8 cellular contexts compared by ENCODE assay signal in the genomic region with DNA sequence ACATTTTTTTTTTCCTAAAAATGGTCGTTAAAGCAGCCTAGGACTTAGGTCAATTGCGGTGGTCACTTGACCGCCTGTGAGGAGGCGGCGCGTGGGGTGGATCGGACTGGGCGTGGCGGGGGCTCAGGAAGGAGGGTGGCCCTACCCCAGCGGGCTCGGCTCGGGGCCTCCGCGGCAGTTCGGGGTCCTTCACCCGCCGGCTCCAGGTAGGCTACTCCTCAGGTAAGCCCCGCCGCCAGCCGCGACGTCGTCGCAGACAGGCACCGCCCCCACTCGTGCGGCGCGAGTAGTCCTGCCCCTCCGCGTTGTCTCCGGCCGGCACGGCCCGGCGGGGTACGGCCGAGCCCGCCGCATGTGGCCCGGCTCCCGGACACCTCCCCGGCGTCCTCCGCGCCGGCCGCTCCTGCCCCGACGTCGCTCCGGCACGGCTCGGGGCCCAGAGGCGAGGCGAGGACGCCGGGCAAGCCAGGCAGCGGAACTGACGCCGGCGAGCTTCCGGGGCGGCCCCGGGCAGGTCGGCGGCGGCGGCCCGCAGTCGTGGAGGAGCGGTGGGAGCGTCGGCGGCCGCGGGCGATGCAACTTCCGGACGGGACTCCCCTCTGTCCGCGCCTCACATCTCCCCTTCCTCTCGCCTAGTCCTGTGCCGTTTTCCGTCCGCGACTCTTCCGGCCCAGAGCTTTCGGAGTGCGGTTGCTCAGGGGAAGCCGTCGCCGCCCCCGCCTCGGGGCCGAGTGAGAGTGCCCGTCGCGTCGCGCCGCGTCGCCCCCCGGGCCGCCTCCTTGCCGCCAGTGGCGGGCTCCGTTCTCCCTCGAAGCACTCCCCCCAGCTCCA. TPM values are rescaled to one million over a fixed set of nuclear protein-coding genes. Genes with fewer than 3 reads are reported as not detected.
DNase-seq lines count a peak whose midpoint lies in the region; ATAC-seq, FAIRE-seq and TF ChIP-seq lines count a peak whose summit lies in the region.

A gene (plus strand): TSS at position 513 of the 831 bp plus-strand sequence. CDS start 322 bp downstream, outside the sequence.

- 0 to 1% methylated on average over 51 to 110 of the region's 110 CpGs for WGBS in pancreas, 2 donors
- under 1% methylated on average over 110 of the region's 110 CpGs for WGBS in thymus

- FAIRE-seq in pancreas (lab: Jason Lieb, UNC) = no peak

- ATAC-seq in HG02759 (IDR thresholded peaks at IDR 0.05; ENCODE audit: unreplicated experiment) (peak; percentile 88), Right ventricle myocardium superior (ENCODE audit: poor library complexity) (peak; percentile 97), pancreas (peak; percentile 88 to 94 (median 93))
- peak; percentile 92 for ATAC-seq in activated naive CD8-positive, alpha-beta T cell treated with anti-CD3 and anti-CD28 coated beads, Interleukin-2, amount 10 ng/mL, durations not matched to agents 7 days and 5 days (ENCODE audit: low read depth)

- peak within 1 kb of the TSS; percentile 95 for H3K27ac Mint-ChIP-seq in activated naive CD8-positive, alpha-beta T cell treated with anti-CD3 and anti-CD28 coated beads, Interleukin-2, amount 10 ng/mL, durations not matched to agents 7 days and 5 days

- peak; percentile 75 for DNase-seq in GM12864 (ENCODE audit: low read depth)
- DNase-seq in NCI-H128 (lab: John Stamatoyannopoulos, UW; ENCODE audit: unreplicated experiment) = peak; percentile 83
- DNase-seq in SW 1271 (lab: John Stamatoyannopoulos, UW) = peak; percentile 15 to 69
- DNase-seq in activated naive CD8-positive, alpha-beta T cell treated with anti-CD3 and anti-CD28 coated beads, Interleukin-2, amount 10 ng/mL, durations not matched to agents 7 days and 5 days = peak; percentile 93
- peak; percentile 90 for DNase-seq in Right ventricle myocardium superior
- DNase-seq in pancreas = peak; percentile 73 to 93 (median 84)

- H3K4me1 Mint-ChIP-seq in activated naive CD8-positive, alpha-beta T cell treated with anti-CD3 and anti-CD28 coated beads, Interleukin-2, amount 10 ng/mL, durations not matched to agents 7 days and 5 days = peaks cover 29% of the 10 kb centered on the region

- no peaks in the 10 kb centered on the region for H3K27me3 Mint-ChIP-seq in activated naive CD8-positive, alpha-beta T cell treated with anti-CD3 and anti-CD28 coated beads, Interleukin-2, amount 10 ng/mL, durations not matched to agents 7 days and 5 days

- peak within 1 kb of the TSS; percentile 92 for H3K4me3 Mint-ChIP-seq in activated naive CD8-positive, alpha-beta T cell treated with anti-CD3 and anti-CD28 coated beads, Interleukin-2, amount 10 ng/mL, durations not matched to agents 7 days and 5 days

- TF ChIP-seq CTCF in GM12864 (IDR thresholded peaks at IDR 0.05; ENCODE audit: low read depth, low read length, missing control alignments) = no peak
- TF ChIP-seq CTCF in pancreas (IDR thresholded peaks at IDR 0.05) = no peak

- H3K27me3 ChIP-seq in pancreas = no peaks in the 10 kb centered on the region
- no peaks in the 10 kb centered on the region for H3K27me3 ChIP-seq in thymus (ENCODE audit: control insufficient read depth, insufficient read depth)

- H3K9me3 Mint-ChIP-seq in activated naive CD8-positive, alpha-beta T cell treated with anti-CD3 and anti-CD28 coated beads, Interleukin-2, amount 10 ng/mL, durations not matched to agents 7 days and 5 days = no peaks in the 10 kb centered on the region

- POLR2A ChIA-PET in activated naive CD8-positive, alpha-beta T cell treated with anti-CD3 and anti-CD28 coated beads, Interleukin-2, amount 10 ng/mL, durations not matched to agents 7 days and 5 days (lab: Charles Lee) = interaction anchor here (0.5 to 2.6 kb wide), 25 partner anchors 9 to 693 kb away, joined by 3 to 27 read pairs (median 4); a partner anchor contains a TSS

- H3K9me3 ChIP-seq in pancreas (no peaks in the 10 kb centered on the region), thymus (ENCODE audit: control insufficient read depth) (no peaks in the 10 kb centered on the region)

- H3K4me3 ChIP-seq in GM12864 (ENCODE audit: low read depth, low read length) (peak within 1 kb of the TSS; percentile 88), pancreas (peak within 1 kb of the TSS; percentile 78 to 88 (median 84)), thymus (ENCODE audit: low read length) (peak within 1 kb of the TSS; percentile 74)

- no peaks in the 10 kb centered on the region for H3K36me3 Mint-ChIP-seq in activated naive CD8-positive, alpha-beta T cell treated with anti-CD3 and anti-CD28 coated beads, Interleukin-2, amount 10 ng/mL, durations not matched to agents 7 days and 5 days

- peaks cover 10 to 24% (median 17%) of the 10 kb centered on the region in 3 donors for H3K4me1 ChIP-seq in pancreas
- peaks cover 9% of the 10 kb centered on the region for H3K4me1 ChIP-seq in thymus (ENCODE audit: control insufficient read depth, insufficient read depth, low read length)

- intact Hi-C loops in Right ventricle myocardium superior (cut with DNase I) (no loop called here), pancreas (cut with DNase I) (no loop called here)

- H3K36me3 ChIP-seq in pancreas (no peaks in the 10 kb centered on the region), thymus (ENCODE audit: control insufficient read depth, insufficient read depth) (no peaks in the 10 kb centered on the region)

- H3K27ac ChIP-seq in pancreas (peak within 1 kb of the TSS; percentile 93 to 97 (median 95)), thymus (ENCODE audit: low read depth) (peak within 1 kb of the TSS; percentile 94)

RNA-seq across cellular contexts. Expression of the gene that starts here (rescaled TPM):
- 10 to 100 TPM; 26.5 to 34.0 TPM for total RNA-seq in activated naive CD8-positive, alpha-beta T cell treated with anti-CD3 and anti-CD28 coated beads, Interleukin-2, amount 10 ng/mL, durations not matched to agents 7 days and 5 days
- total RNA-seq in Right ventricle myocardium superior (12.7 TPM), pancreas (10 to 100 TPM in 3 of 6 donors, 1 to 10 TPM in 3; 7.7 to 16.6 (median 9.9) TPM)
- polyA plus RNA-seq in pancreas (1 to 10 TPM; 2.2 to 2.8 TPM), thymus (4.1 TPM)

Comparison
In these comparisons a context has a peak if more than half of its experiments do, and no peak if none do; other contexts are left out.
1. Peak in every context shown above with its lines: DNase-seq, ATAC-seq, H3K4me3 ChIP-seq and H3K27ac ChIP-seq.
2. DNase-seq: peak in every context shown above with its lines; median percentile 93 in activated naive CD8-positive, alpha-beta T cell treated with anti-CD3 and anti-CD28 coated beads, Interleukin-2, amount 10 ng/mL, durations not matched to agents 7 days and 5 days; 90 in Right ventricle myocardium superior; 84 in pancreas; 83 in NCI-H128; 75 in GM12864; 42 in SW 1271.